In the genomic region with DNA sequence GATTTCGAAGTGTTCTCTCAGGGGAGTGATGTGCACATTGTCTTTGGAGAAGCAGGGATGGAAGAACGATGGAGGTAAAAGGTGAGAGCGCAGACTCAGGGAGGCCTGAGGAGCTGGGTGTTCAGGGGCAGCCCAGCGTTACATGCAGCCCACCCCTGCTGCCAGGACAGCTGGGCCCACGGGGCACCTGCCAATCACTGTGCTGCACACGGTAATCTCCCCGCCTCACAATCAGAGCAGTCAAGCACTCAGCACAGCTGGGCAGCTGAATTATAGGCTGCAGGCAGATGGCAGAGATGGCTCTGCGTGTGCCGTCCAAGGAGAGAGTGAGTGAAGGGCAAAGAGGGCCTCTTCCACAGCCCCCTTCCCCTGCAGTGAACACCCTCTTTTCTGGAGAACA, we compare ENCODE assay signal across 33 cellular contexts. TPM values are rescaled to one million over a fixed set of nuclear protein-coding genes. Genes with fewer than 3 reads are reported as not detected.
DNase-seq lines count a peak whose midpoint lies in the region; ATAC-seq and TF ChIP-seq lines count a peak whose summit lies in the region.
"Had no signal": no experiment of that assay in that cellular context is flagged by ENCODE, and none has a peak within 500 bp of the region (broad histone marks: within the 10 kb centered on the region; RNA-seq: fewer than 3 reads in every experiment).

No MANE protein-coding gene starts in this region.

- H3K27me3 Mint-ChIP-seq in activated T-helper 1 cell treated with anti-CD3 and anti-CD28 coated beads, Interleukin-12 subunit alpha, Interleukin-12 subunit beta, Interleukin-2, Interleukin-4 antibody, amounts not matched to agents 30 ng/mL and 10 ng/mL and 1 ng/mL, durations not matched to agents 14 hours and 24 hours and 36 hours (ENCODE audit: insufficient read depth) = peaks cover 6% of the 10 kb centered on the region
- peaks cover 29% of the 10 kb centered on the region for H3K27me3 Mint-ChIP-seq in stimulated activated naive CD8-positive, alpha-beta T cell treated with anti-CD3 and anti-CD28 coated beads, Interleukin-15, amount 100 ng/mL, for 72 hours

- H3K27ac ChIP-seq in heart left ventricle = no peak overlapping the region
- H3K27ac ChIP-seq in effector memory CD4-positive, alpha-beta T cell (ENCODE audit: insufficient read depth, low read length, poor library complexity, severe bottlenecking) = no peak overlapping the region
- H3K27ac ChIP-seq: esophagus muscularis mucosa, KMS-11, left lung, parathyroid adenoma, PC-9, testis had no signal

- H3K27me3 ChIP-seq in heart left ventricle = peaks cover 0 to 44% (median 0%) of the 10 kb centered on the region in 9 donors
- H3K27me3 ChIP-seq in effector memory CD4-positive, alpha-beta T cell (replicated peaks; ENCODE audit: control insufficient read depth, insufficient read depth, low read length, poor library complexity, severe bottlenecking) = no peaks in the 10 kb centered on the region
- H3K27me3 ChIP-seq: testis had no signal

- no peaks in the 10 kb centered on the region for H3K4me1 Mint-ChIP-seq in activated T-helper 1 cell treated with anti-CD3 and anti-CD28 coated beads, Interleukin-12 subunit alpha, Interleukin-12 subunit beta, Interleukin-2, Interleukin-4 antibody, amounts not matched to agents 30 ng/mL and 10 ng/mL and 1 ng/mL, durations not matched to agents 14 hours and 24 hours and 36 hours (ENCODE audit: low read depth)
- H3K4me1 Mint-ChIP-seq in stimulated activated naive CD8-positive, alpha-beta T cell treated with anti-CD3 and anti-CD28 coated beads, Interleukin-15, amount 100 ng/mL, for 72 hours = no peaks in the 10 kb centered on the region
- H3K4me1 Mint-ChIP-seq: activated CD4-positive, alpha-beta T cell treated with anti-CD3 and anti-CD28 coated beads for 36 hours; memory B cell; nephron had no signal

- ATAC-seq in heart left ventricle = no peak
- ATAC-seq in stimulated activated naive CD8-positive, alpha-beta T cell treated with anti-CD3 and anti-CD28 coated beads, Interleukin-15, amount 100 ng/mL, for 72 hours = no peak
- ATAC-seq: activated CD4-positive, alpha-beta T cell treated with anti-CD3 and anti-CD28 coated beads for 36 hours; activated CD8-positive, alpha-beta T cell treated with anti-CD3 and anti-CD28 coated beads, Interleukin-2, amount 10 ng/mL, durations not matched to agents 7 days and 5 days; left lung; stimulated activated naive CD8-positive, alpha-beta T cell treated with anti-CD3 and anti-CD28 coated beads, Interleukin-15, Interleukin-2, amounts not matched to agents 100 U/mL and 50 U/mL, for 24 hours had no signal

- WGBS in heart left ventricle, 4 donors = 60 to 68% (median 63%) methylated on average over 9 of the region's 9 CpGs

- peak; percentile 5 for DNase-seq in NCI-H748 (lab: John Stamatoyannopoulos, UW; ENCODE audit: unreplicated experiment)
- no peak for DNase-seq in NCI-H748 treated with DMSO at 0.1 percent for 48 hours (lab: John Stamatoyannopoulos, UW)
- peak; percentile 7 for DNase-seq in NCI-H345 treated with DMSO at 0.1 percent for 48 hours (lab: John Stamatoyannopoulos, UW; ENCODE audit: unreplicated experiment)
- peak; percentile 53 for DNase-seq in ecto neural progenitor cell (ENCODE audit: low spot score)
- no peak for DNase-seq in activated T-helper 1 cell treated with anti-CD3 and anti-CD28 coated beads, Interleukin-12 subunit alpha, Interleukin-12 subunit beta, Interleukin-2, Interleukin-4 antibody, amounts not matched to agents 30 ng/mL and 10 ng/mL and 1 ng/mL, durations not matched to agents 14 hours and 24 hours and 36 hours (ENCODE audit: low spot score)
- no peak for DNase-seq in heart left ventricle
- DNase-seq in effector memory CD4-positive, alpha-beta T cell = no peak
- no peak for DNase-seq in stimulated activated naive CD8-positive, alpha-beta T cell treated with anti-CD3 and anti-CD28 coated beads, Interleukin-15, amount 100 ng/mL, for 72 hours
- DNase-seq: activated CD4-positive, alpha-beta T cell treated with anti-CD3 and anti-CD28 coated beads for 36 hours; activated CD8-positive, alpha-beta T cell treated with anti-CD3 and anti-CD28 coated beads, Interleukin-2, amount 10 ng/mL, durations not matched to agents 7 days and 5 days; activated naive CD4-positive, alpha-beta T cell treated with anti-CD3 and anti-CD28 coated beads, Interleukin-2, amount 50 U/mL, for 16 hours; dermis blood vessel endothelial cell; foreskin fibroblast; islet precursor cell; left lung; NCI-H1436 treated with DMSO at 0.1 percent for 48 hours; PC-9; SHP77 treated with DMSO at 0.1 percent for 48 hours; stimulated activated CD4-positive, alpha-beta T cell treated with anti-CD3 and anti-CD28 coated beads, Interleukin-1b, Interleukin-23, amount 100 ng/mL, for 48 hours; stimulated activated naive CD8-positive, alpha-beta T cell treated with anti-CD3 and anti-CD28 coated beads, Interleukin-15, Interleukin-2, amounts not matched to agents 100 U/mL and 50 U/mL, for 24 hours; testis had no signal

- H3K4me3 Mint-ChIP-seq in activated T-helper 1 cell treated with anti-CD3 and anti-CD28 coated beads, Interleukin-12 subunit alpha, Interleukin-12 subunit beta, Interleukin-2, Interleukin-4 antibody, amounts not matched to agents 30 ng/mL and 10 ng/mL and 1 ng/mL, durations not matched to agents 14 hours and 24 hours and 36 hours = no peak overlapping the region
- H3K4me3 Mint-ChIP-seq in stimulated activated naive CD8-positive, alpha-beta T cell treated with anti-CD3 and anti-CD28 coated beads, Interleukin-15, amount 100 ng/mL, for 72 hours = no peak overlapping the region
- H3K4me3 Mint-ChIP-seq: activated CD4-positive, alpha-beta T cell treated with anti-CD3 and anti-CD28 coated beads for 36 hours; activated CD8-positive, alpha-beta T cell treated with anti-CD3 and anti-CD28 coated beads, Interleukin-2, amount 10 ng/mL, durations not matched to agents 7 days and 5 days; brain; CD14-positive monocyte; memory B cell; nephron; T-helper 2 cell treated with Interferon-gamma antibody and Interleukin-4, amounts not matched to agents 5 μg/mL and 100 μg/mL, for 36 hours had no signal

- no peak for TF ChIP-seq CTCF in heart left ventricle (IDR thresholded peaks at IDR 0.05)

- H3K36me3 ChIP-seq in heart left ventricle = no peaks in the 10 kb centered on the region
- no peaks in the 10 kb centered on the region for H3K36me3 ChIP-seq in effector memory CD4-positive, alpha-beta T cell (ENCODE audit: control insufficient read depth, insufficient read depth, low read length)
- H3K36me3 ChIP-seq: esophagus muscularis mucosa, left lung had no signal

- H3K36me3 Mint-ChIP-seq in activated T-helper 1 cell treated with anti-CD3 and anti-CD28 coated beads, Interleukin-12 subunit alpha, Interleukin-12 subunit beta, Interleukin-2, Interleukin-4 antibody, amounts not matched to agents 30 ng/mL and 10 ng/mL and 1 ng/mL, durations not matched to agents 14 hours and 24 hours and 36 hours (ENCODE audit: low read depth) = no peaks in the 10 kb centered on the region
- H3K36me3 Mint-ChIP-seq: brain, CD14-positive monocyte, memory B cell had no signal

- TF ChIP-seq POLR2A in heart left ventricle (IDR thresholded peaks at IDR 0.05) = no peak

- intact Hi-C loops in activated T-helper 1 cell treated with anti-CD3 and anti-CD28 coated beads, Interleukin-12 subunit alpha, Interleukin-12 subunit beta, Interleukin-2, Interleukin-4 antibody, amounts not matched to agents 30 ng/mL and 10 ng/mL and 1 ng/mL, durations not matched to agents 14 hours and 24 hours and 36 hours (cut with micrococcal nuclease) = no loop called here
- intact Hi-C loops in heart left ventricle (cut with DNase I) = no loop called here

- H3K9me3 ChIP-seq in heart left ventricle = no peaks in the 10 kb centered on the region
- no peaks in the 10 kb centered on the region for H3K9me3 ChIP-seq in effector memory CD4-positive, alpha-beta T cell (ENCODE audit: control insufficient read depth, low read length)
- H3K9me3 ChIP-seq: esophagus muscularis mucosa, left lung, testis had no signal

- H3K9me3 Mint-ChIP-seq in activated T-helper 1 cell treated with anti-CD3 and anti-CD28 coated beads, Interleukin-12 subunit alpha, Interleukin-12 subunit beta, Interleukin-2, Interleukin-4 antibody, amounts not matched to agents 30 ng/mL and 10 ng/mL and 1 ng/mL, durations not matched to agents 14 hours and 24 hours and 36 hours = no peaks in the 10 kb centered on the region
- H3K9me3 Mint-ChIP-seq in stimulated activated naive CD8-positive, alpha-beta T cell treated with anti-CD3 and anti-CD28 coated beads, Interleukin-15, amount 100 ng/mL, for 72 hours = no peaks in the 10 kb centered on the region
- H3K9me3 Mint-ChIP-seq: activated T-helper 2 cell treated with anti-CD3 and anti-CD28 coated beads, Interferon-gamma antibody, Interleukin-2, Interleukin-4, amounts not matched to agents 10 μg/mL and 5 μg/mL and 100 μg/mL, durations not matched to agents 14 hours and 24 hours and 36 hours; memory B cell; nephron; T-helper 2 cell treated with Interferon-gamma antibody and Interleukin-4, amounts not matched to agents 5 μg/mL and 100 μg/mL, for 36 hours had no signal

- H3K4me1 ChIP-seq in heart left ventricle = no peaks in the 10 kb centered on the region
- H3K4me1 ChIP-seq in effector memory CD4-positive, alpha-beta T cell (ENCODE audit: control insufficient read depth, insufficient read depth, low read length, poor library complexity, severe bottlenecking) = no peaks in the 10 kb centered on the region
- H3K4me1 ChIP-seq: esophagus muscularis mucosa, parathyroid adenoma, testis had no signal

- no peak overlapping the region for H3K27ac Mint-ChIP-seq in activated T-helper 1 cell treated with anti-CD3 and anti-CD28 coated beads, Interleukin-12 subunit alpha, Interleukin-12 subunit beta, Interleukin-2, Interleukin-4 antibody, amounts not matched to agents 30 ng/mL and 10 ng/mL and 1 ng/mL, durations not matched to agents 14 hours and 24 hours and 36 hours
- no peak overlapping the region for H3K27ac Mint-ChIP-seq in stimulated activated naive CD8-positive, alpha-beta T cell treated with anti-CD3 and anti-CD28 coated beads, Interleukin-15, amount 100 ng/mL, for 72 hours
- H3K27ac Mint-ChIP-seq: activated CD4-positive, alpha-beta T cell treated with anti-CD3 and anti-CD28 coated beads for 36 hours; activated CD8-positive, alpha-beta T cell treated with anti-CD3 and anti-CD28 coated beads, Interleukin-2, amount 10 ng/mL, durations not matched to agents 7 days and 5 days; activated T-helper 2 cell treated with anti-CD3 and anti-CD28 coated beads, Interferon-gamma antibody, Interleukin-2, Interleukin-4, amounts not matched to agents 10 μg/mL and 5 μg/mL and 100 μg/mL, durations not matched to agents 14 hours and 24 hours and 36 hours; memory B cell; nephron; T-helper 2 cell treated with Interferon-gamma antibody and Interleukin-4, amounts not matched to agents 5 μg/mL and 100 μg/mL, for 36 hours had no signal

- no peak overlapping the region for H3K4me3 ChIP-seq in heart left ventricle
- no peak overlapping the region for H3K4me3 ChIP-seq in effector memory CD4-positive, alpha-beta T cell (ENCODE audit: insufficient read depth, low read depth, low read length, poor library complexity, severe bottlenecking)
- H3K4me3 ChIP-seq: esophagus muscularis mucosa, left lung, PC-9, testis had no signal

RNA-seq across cellular contexts. Expression of a gene that starts 17.9 kb away (rescaled TPM):
- total RNA-seq in activated T-helper 1 cell treated with anti-CD3 and anti-CD28 coated beads, Interleukin-12 subunit alpha, Interleukin-12 subunit beta, Interleukin-2, Interleukin-4 antibody, amounts not matched to agents 30 ng/mL and 10 ng/mL and 1 ng/mL, durations not matched to agents 14 hours and 24 hours and 36 hours = not detected in 2 replicates
- under 1 TPM in 1 of 9 donors, not detected in 8; 0.23 TPM for total RNA-seq in heart left ventricle
- polyA plus RNA-seq in heart left ventricle = under 1 TPM in 1 of 2 donors, not detected in 1; 0.15 TPM
- total RNA-seq: A172; activated CD4-positive, alpha-beta T cell treated with anti-CD3 and anti-CD28 coated beads for 36 hours; activated CD8-positive, alpha-beta T cell treated with anti-CD3 and anti-CD28 coated beads, Interleukin-2, amount 10 ng/mL, durations not matched to agents 7 days and 5 days; activated T-helper 2 cell treated with anti-CD3 and anti-CD28 coated beads, Interferon-gamma antibody, Interleukin-2, Interleukin-4, amounts not matched to agents 10 μg/mL and 5 μg/mL and 100 μg/mL, durations not matched to agents 14 hours and 24 hours and 36 hours; dermis blood vessel endothelial cell; H4; PC-9; ureter had no signal
- polyA plus RNA-seq: CD14-positive monocyte had no signal

RNA-seq across cellular contexts. Expression of a gene that starts 52.4 kb away (rescaled TPM):
- not detected in 2 replicates for total RNA-seq in activated T-helper 1 cell treated with anti-CD3 and anti-CD28 coated beads, Interleukin-12 subunit alpha, Interleukin-12 subunit beta, Interleukin-2, Interleukin-4 antibody, amounts not matched to agents 30 ng/mL and 10 ng/mL and 1 ng/mL, durations not matched to agents 14 hours and 24 hours and 36 hours
- not detected for total RNA-seq in heart left ventricle
- polyA plus RNA-seq in heart left ventricle = not detected
- total RNA-seq: A172; activated CD4-positive, alpha-beta T cell treated with anti-CD3 and anti-CD28 coated beads for 36 hours; activated CD8-positive, alpha-beta T cell treated with anti-CD3 and anti-CD28 coated beads, Interleukin-2, amount 10 ng/mL, durations not matched to agents 7 days and 5 days; activated T-helper 2 cell treated with anti-CD3 and anti-CD28 coated beads, Interferon-gamma antibody, Interleukin-2, Interleukin-4, amounts not matched to agents 10 μg/mL and 5 μg/mL and 100 μg/mL, durations not matched to agents 14 hours and 24 hours and 36 hours; dermis blood vessel endothelial cell; esophagus muscularis mucosa; H4; left lung; PC-9; ureter had no signal

Comparison
In these comparisons a context has a peak if more than half of its experiments do, and no peak if none do; other contexts are left out.
1. DNase-seq: peak in NCI-H748 (single experiment), NCI-H345 treated with DMSO at 0.1 percent for 48 hours (single experiment) and ecto neural progenitor cell (single experiment); none in NCI-H748 treated with DMSO at 0.1 percent for 48 hours (single experiment), activated T-helper 1 cell treated with anti-CD3 and anti-CD28 coated beads, Interleukin-12 subunit alpha, Interleukin-12 subunit beta, Interleukin-2, Interleukin-4 antibody, amounts not matched to agents 30 ng/mL and 10 ng/mL and 1 ng/mL, durations not matched to agents 14 hours and 24 hours and 36 hours (single experiment), heart left ventricle (0 of 5), effector memory CD4-positive, alpha-beta T cell (0 of 3) and stimulated activated naive CD8-positive, alpha-beta T cell treated with anti-CD3 and anti-CD28 coated beads, Interleukin-15, amount 100 ng/mL, for 72 hours (0 of 2).